Comparison of ENCODE assay signal across 1 cellular context in genomic region chr13:112586334-112586733, GRCh38.
TF ChIP-seq lines count a peak whose summit lies in the region.

No MANE protein-coding gene starts in this region.

TF ChIP-seq in HCT116, 20 proteins besides CTCF, POLR2A, EP300 and RAD21 (continued from another document):
- TF ChIP-seq ZBTB33 (IDR thresholded peaks at IDR 0.05; ENCODE audit: extremely low read depth, insufficient replicate concordance, low read length): no peak
- no peak for TF ChIP-seq EZH2 (IDR thresholded peaks at IDR 0.05)
- TF ChIP-seq POLR2AphosphoS5 (IDR thresholded peaks at IDR 0.05; ENCODE audit: low read depth, low read length): no peak
- TF ChIP-seq, protein P1, sequence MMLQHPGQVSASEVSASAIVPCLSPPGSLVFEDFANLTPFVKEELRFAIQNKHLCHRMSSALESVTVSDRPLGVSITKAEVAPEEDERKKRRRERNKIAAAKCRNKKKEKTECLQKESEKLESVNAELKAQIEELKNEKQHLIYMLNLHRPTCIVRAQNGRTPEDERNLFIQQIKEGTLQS (IDR thresholded peaks at IDR 0.05): no peak
- no peak for TF ChIP-seq ELF1 (IDR thresholded peaks at IDR 0.05; ENCODE audit: borderline replicate concordance, low read depth)
- TF ChIP-seq JUND (IDR thresholded peaks at IDR 0.05): no peak
- no peak for TF ChIP-seq SRF (IDR thresholded peaks at IDR 0.05; ENCODE audit: low read depth)
- no peak for TF ChIP-seq EZH2phosphoT487 (IDR thresholded peaks at IDR 0.05; ENCODE audit: borderline replicate concordance)
- no peak for TF ChIP-seq SP1 (IDR thresholded peaks at IDR 0.05; ENCODE audit: low read depth)
- TF ChIP-seq, protein P2, sequence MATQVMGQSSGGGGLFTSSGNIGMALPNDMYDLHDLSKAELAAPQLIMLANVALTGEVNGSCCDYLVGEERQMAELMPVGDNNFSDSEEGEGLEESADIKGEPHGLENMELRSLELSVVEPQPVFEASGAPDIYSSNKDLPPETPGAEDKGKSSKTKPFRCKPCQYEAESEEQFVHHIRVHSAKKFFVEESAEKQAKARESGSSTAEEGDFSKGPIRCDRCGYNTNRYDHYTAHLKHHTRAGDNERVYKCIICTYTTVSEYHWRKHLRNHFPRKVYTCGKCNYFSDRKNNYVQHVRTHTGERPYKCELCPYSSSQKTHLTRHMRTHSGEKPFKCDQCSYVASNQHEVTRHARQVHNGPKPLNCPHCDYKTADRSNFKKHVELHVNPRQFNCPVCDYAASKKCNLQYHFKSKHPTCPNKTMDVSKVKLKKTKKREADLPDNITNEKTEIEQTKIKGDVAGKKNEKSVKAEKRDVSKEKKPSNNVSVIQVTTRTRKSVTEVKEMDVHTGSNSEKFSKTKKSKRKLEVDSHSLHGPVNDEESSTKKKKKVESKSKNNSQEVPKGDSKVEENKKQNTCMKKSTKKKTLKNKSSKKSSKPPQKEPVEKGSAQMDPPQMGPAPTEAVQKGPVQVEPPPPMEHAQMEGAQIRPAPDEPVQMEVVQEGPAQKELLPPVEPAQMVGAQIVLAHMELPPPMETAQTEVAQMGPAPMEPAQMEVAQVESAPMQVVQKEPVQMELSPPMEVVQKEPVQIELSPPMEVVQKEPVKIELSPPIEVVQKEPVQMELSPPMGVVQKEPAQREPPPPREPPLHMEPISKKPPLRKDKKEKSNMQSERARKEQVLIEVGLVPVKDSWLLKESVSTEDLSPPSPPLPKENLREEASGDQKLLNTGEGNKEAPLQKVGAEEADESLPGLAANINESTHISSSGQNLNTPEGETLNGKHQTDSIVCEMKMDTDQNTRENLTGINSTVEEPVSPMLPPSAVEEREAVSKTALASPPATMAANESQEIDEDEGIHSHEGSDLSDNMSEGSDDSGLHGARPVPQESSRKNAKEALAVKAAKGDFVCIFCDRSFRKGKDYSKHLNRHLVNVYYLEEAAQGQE (IDR thresholded peaks at IDR 0.05; ENCODE audit: low read depth): no peak
- TF ChIP-seq ZFX (IDR thresholded peaks at IDR 0.05): no peak
- TF ChIP-seq SIN3A (IDR thresholded peaks at IDR 0.05; ENCODE audit: low read depth): no peak
- TF ChIP-seq ZNF274 (IDR thresholded peaks at IDR 0.05; ENCODE audit: low read depth, low read length): no peak
- TF ChIP-seq, protein P3, sequence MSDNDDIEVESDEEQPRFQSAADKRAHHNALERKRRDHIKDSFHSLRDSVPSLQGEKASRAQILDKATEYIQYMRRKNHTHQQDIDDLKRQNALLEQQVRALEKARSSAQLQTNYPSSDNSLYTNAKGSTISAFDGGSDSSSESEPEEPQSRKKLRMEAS (IDR thresholded peaks at IDR 0.05): no peak
TF ChIP-seq in HCT116: peak in this region for 0.
